Comparison of ENCODE assay signal across 8 cellular contexts in the genomic region with DNA sequence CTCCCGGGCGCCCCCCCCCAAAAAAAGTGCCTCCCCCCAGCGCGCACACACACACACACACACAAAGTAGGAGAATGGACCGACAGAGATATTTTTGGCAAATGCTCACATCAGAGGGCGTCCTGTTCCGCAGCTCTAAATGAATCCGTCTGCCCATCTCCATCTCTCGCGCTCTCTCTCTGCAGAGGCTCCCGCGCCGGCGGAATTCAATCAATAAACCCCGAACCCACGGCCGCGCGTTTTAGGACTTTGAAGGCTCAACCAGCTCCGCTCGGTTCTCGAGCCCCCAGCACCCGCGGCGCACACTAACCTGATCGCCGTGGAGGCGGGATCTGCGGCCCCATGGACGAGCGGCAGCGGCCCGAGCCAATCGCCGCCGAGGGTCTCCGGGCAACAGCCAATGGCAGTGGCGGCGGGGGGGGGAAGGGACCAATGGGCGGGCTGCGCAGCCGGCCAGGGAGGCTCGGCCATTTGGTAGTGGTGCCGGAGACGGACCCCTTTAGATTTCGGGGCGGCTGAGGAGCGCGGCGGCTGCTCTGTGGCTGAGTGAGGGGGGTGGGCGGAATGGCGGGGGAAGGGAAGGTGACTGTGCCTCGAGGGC. TPM values are rescaled to one million over a fixed set of nuclear protein-coding genes. Genes with fewer than 3 reads are reported as not detected.
DNase-seq lines count a peak whose midpoint lies in the region; ATAC-seq and TF ChIP-seq lines count a peak whose summit lies in the region.

A gene (minus strand): TSS at position 307 of the 601 bp plus-strand sequence. CDS start 144 bp downstream, at position 163.

- H3K4me1 ChIP-seq in left lung = peaks cover 18 to 30% of the 10 kb centered on the region in 2 donors

- DNase-seq in Ammon's horn (ENCODE audit: low spot score) (peak; percentile 96), GM19238 (ENCODE audit: insufficient read length, low spot score) (peak; percentile 99), NCI-H748 (lab: John Stamatoyannopoulos, UW; ENCODE audit: unreplicated experiment) (peak; percentile 95), cortex of kidney (lab: John Stamatoyannopoulos, UW) (peak; percentile 87), left lung (peak; percentile 95)
- peak; percentile 98 for DNase-seq in activated CD4-positive, alpha-beta T cell treated with anti-CD3 and anti-CD28 coated beads, Interleukin-2, amount 50 U/mL, for 1 hour
- peak; percentile 97 for DNase-seq in stimulated activated CD4-positive, alpha-beta T cell treated with anti-CD3 and anti-CD28 coated beads, Interleukin-2, amount 100 ng/mL, for 48 hours

- no peaks in the 10 kb centered on the region for H3K9me3 ChIP-seq in left lung

- no peaks in the 10 kb centered on the region for H3K36me3 ChIP-seq in left lung

- no peak for TF ChIP-seq CTCF in left lung (IDR thresholded peaks at IDR 0.05)

- intact Hi-C loops in left lung (cut with DNase I) = loop anchor here in 1 of 2 donors (10.0 kb wide), 1 partner anchor 46 kb away; no protein-coding TSS in a partner anchor

- H3K27ac ChIP-seq in left lung = peak within 1 kb of the TSS; percentile 98 to 99

- ATAC-seq in HG03460 (IDR thresholded peaks at IDR 0.05; ENCODE audit: unreplicated experiment) = peak; percentile 55
- peak; percentile 82 for ATAC-seq in left lung

- H3K4me3 ChIP-seq in left lung = peak within 1 kb of the TSS; percentile 66 to 90

- H3K27me3 ChIP-seq in left lung = no peaks in the 10 kb centered on the region

RNA-seq across cellular contexts. Expression of the gene that starts here (rescaled TPM):
- 100 to 1,000 TPM; 111 to 127 TPM for total RNA-seq in left lung

Comparison
In these comparisons a context has a peak if more than half of its experiments do, and no peak if none do; other contexts are left out.
1. Peak in every context shown above with its lines: DNase-seq, ATAC-seq, H3K4me3 ChIP-seq and H3K27ac ChIP-seq.